Comparison of ENCODE assay signal across 8 cellular contexts in genomic region chr9:77647659-77648457, GRCh38. TPM values are rescaled to one million over a fixed set of nuclear protein-coding genes. Genes with fewer than 3 reads are reported as not detected.
A peak's percentile ranks its signal among the peaks of the same experiment; 100 is the strongest.
DNase-seq lines count a peak whose midpoint lies in the region; ATAC-seq and TF ChIP-seq lines count a peak whose summit lies in the region.

TSS of gene GNA14 (minus strand) at chr9:77648322. CDS start at chr9:77647793, 529 bp downstream.

- TF ChIP-seq CTCF in natural killer cell (IDR thresholded peaks at IDR 0.05) (no peak), lung (IDR thresholded peaks at IDR 0.05; ENCODE audit: control extremely low read depth, extremely low read depth) (no peak), upper lobe of left lung (IDR thresholded peaks at IDR 0.05) (no peak)

- H3K27ac ChIP-seq in duodenal mucosa (ENCODE audit: low read depth, low read length) (no peak within 1 kb of the TSS), lung (ENCODE audit: low read depth in 1 of 2, low read length in 1 of 2) (peak within 1 kb of the TSS in 1 of 2 donors; percentile 81), upper lobe of left lung (peak within 1 kb of the TSS; percentile 58 to 89 (median 79))

- no peak within 1 kb of the TSS for H3K27ac Mint-ChIP-seq in natural killer cell treated with Interleukin-12 subunit alpha and Interleukin-12 subunit beta and Interleukin-15 and Interleukin-18, amount 100 ng/mL, for 72 hours
- no peak within 1 kb of the TSS for H3K27ac Mint-ChIP-seq in natural killer cell

- intact Hi-C loops in natural killer cell (cut with micrococcal nuclease) = no loop called here

- H3K9me3 Mint-ChIP-seq in natural killer cell treated with Interleukin-12 subunit alpha and Interleukin-12 subunit beta and Interleukin-15 and Interleukin-18, amount 100 ng/mL, for 72 hours = no peaks in the 10 kb centered on the region
- H3K9me3 Mint-ChIP-seq in natural killer cell = no peaks in the 10 kb centered on the region

- DNase-seq in natural killer cell treated with Interleukin-12 subunit alpha and Interleukin-12 subunit beta and Interleukin-15 and Interleukin-18, amount 100 ng/mL, for 72 hours (ENCODE audit: low spot score) = no peak
- DNase-seq in natural killer cell (no peak), lung (ENCODE audit: low spot score) (peak; percentile 38), upper lobe of left lung (peak; percentile 52 to 86), HuH-7 (ENCODE audit: low spot score) (no peak), globus pallidus (ENCODE audit: low spot score) (no peak)

- H3K4me3 Mint-ChIP-seq in natural killer cell treated with Interleukin-12 subunit alpha and Interleukin-12 subunit beta and Interleukin-15 and Interleukin-18, amount 100 ng/mL, for 72 hours = peak within 1 kb of the TSS; percentile 56
- H3K4me3 Mint-ChIP-seq in natural killer cell = no peak within 1 kb of the TSS

- H3K9me3 ChIP-seq in duodenal mucosa (ENCODE audit: control insufficient read depth in 1 of 2, low read length in 2 of 2) (no peaks in the 10 kb centered on the region), lung (ENCODE audit: control insufficient read depth in 2 of 2, insufficient read depth in 1 of 2, low read length in 1 of 2) (no peaks in the 10 kb centered on the region), upper lobe of left lung (no peaks in the 10 kb centered on the region)

- peaks cover 0 to 6% of the 10 kb centered on the region in 2 donors for H3K4me1 Mint-ChIP-seq in natural killer cell treated with Interleukin-12 subunit alpha and Interleukin-12 subunit beta and Interleukin-15 and Interleukin-18, amount 100 ng/mL, for 72 hours (ENCODE audit: low read depth in 2 of 2)
- peaks cover 7 to 13% of the 10 kb centered on the region in 2 donors for H3K4me1 Mint-ChIP-seq in natural killer cell

- TF ChIP-seq POLR2A in upper lobe of left lung (IDR thresholded peaks at IDR 0.05) = no peak

- H3K4me3 ChIP-seq in duodenal mucosa (ENCODE audit: low read depth in 1 of 2, low read length in 2 of 2) = peak within 1 kb of the TSS; percentile 73 to 79
- H3K4me3 ChIP-seq in lung = peak within 1 kb of the TSS; percentile 66
- H3K4me3 ChIP-seq in upper lobe of left lung = peak within 1 kb of the TSS; percentile 19 to 70 (median 56)

- H3K27me3 ChIP-seq in duodenal mucosa (ENCODE audit: control insufficient read depth in 1 of 2, insufficient read depth in 2 of 2, low read length in 2 of 2) (peaks cover 13 to 21% of the 10 kb centered on the region in 2 donors), lung (ENCODE audit: control insufficient read depth, insufficient read depth) (no peaks in the 10 kb centered on the region), upper lobe of left lung (peaks cover 0 to 4% (median 2%) of the 10 kb centered on the region in 4 donors)

- peaks cover 28 to 31% of the 10 kb centered on the region in 2 donors for H3K27me3 Mint-ChIP-seq in natural killer cell treated with Interleukin-12 subunit alpha and Interleukin-12 subunit beta and Interleukin-15 and Interleukin-18, amount 100 ng/mL, for 72 hours
- peaks cover 40 to 42% of the 10 kb centered on the region in 2 donors for H3K27me3 Mint-ChIP-seq in natural killer cell (ENCODE audit: low read depth in 2 of 2)

- H3K4me1 ChIP-seq in duodenal mucosa (ENCODE audit: control insufficient read depth in 1 of 2, insufficient read depth in 2 of 2, low read length in 2 of 2) (peaks cover 8 to 15% of the 10 kb centered on the region in 2 donors), lung (ENCODE audit: control insufficient read depth in 2 of 2, insufficient read depth in 2 of 2, low read length in 2 of 2) (peaks cover 0 to 13% of the 10 kb centered on the region in 2 donors), upper lobe of left lung (peaks cover 13 to 23% (median 19%) of the 10 kb centered on the region in 4 donors)

- H3K9ac ChIP-seq in duodenal mucosa (ENCODE audit: low read depth in 1 of 2, low read length in 2 of 2) = peak within 1 kb of the TSS; percentile 38 to 52

- H3K36me3 Mint-ChIP-seq in natural killer cell treated with Interleukin-12 subunit alpha and Interleukin-12 subunit beta and Interleukin-15 and Interleukin-18, amount 100 ng/mL, for 72 hours = no peaks in the 10 kb centered on the region
- H3K36me3 Mint-ChIP-seq in natural killer cell = no peaks in the 10 kb centered on the region

- TF ChIP-seq EP300 in upper lobe of left lung (IDR thresholded peaks at IDR 0.05) = no peak

- H3K36me3 ChIP-seq in duodenal mucosa (ENCODE audit: control insufficient read depth in 1 of 2, insufficient read depth in 2 of 2, low read length in 2 of 2) (no peaks in the 10 kb centered on the region), lung (ENCODE audit: control insufficient read depth in 2 of 2, insufficient read depth in 2 of 2, low read length in 2 of 2) (no peaks in the 10 kb centered on the region), upper lobe of left lung (no peaks in the 10 kb centered on the region)

- ATAC-seq in natural killer cell treated with Interleukin-12 subunit alpha and Interleukin-12 subunit beta and Interleukin-15 and Interleukin-18, amount 100 ng/mL, for 72 hours = peak in 1 of 2 donors; percentile 41
- ATAC-seq in natural killer cell = no peak
- peak; percentile 68 for ATAC-seq in lung (ENCODE audit: insufficient read depth, low FRiP score)
- ATAC-seq in upper lobe of left lung (ENCODE audit: low FRiP score in 2 of 2) = peak; percentile 50 to 71
- ATAC-seq in HG03175 (IDR thresholded peaks at IDR 0.05; ENCODE audit: unreplicated experiment) = no peak

- 1 to 3% methylated on average over 68 to 69 of the region's 69 CpGs for WGBS in lung, 2 donors
- 4% methylated on average over 35 of the region's 69 CpGs; no CpG with 5 or more reads in 1 of the 2 donors for WGBS in upper lobe of left lung, 2 donors

RNA-seq across cellular contexts. Expression of gene GNA14, which starts in this region (rescaled TPM):
- under 1 TPM in 1 of 2 donors, not detected in 1; 0.45 TPM for total RNA-seq in natural killer cell treated with Interleukin-12 subunit alpha and Interleukin-12 subunit beta and Interleukin-15 and Interleukin-18, amount 100 ng/mL, for 72 hours
- 1 to 10 TPM in 1 of 3 donors, not detected in 2; 1.8 TPM for total RNA-seq in natural killer cell
- total RNA-seq in lung = 10 to 100 TPM; 12.7 to 15.1 TPM
- polyA plus RNA-seq in lung = 1 to 10 TPM; 4.1 to 9.8 TPM
- total RNA-seq in upper lobe of left lung = 10 to 100 TPM in 5 of 6 donors, 1 to 10 TPM in 1; 6.0 to 28.3 (median 14.9) TPM

Comparison
In these comparisons a context has a peak if more than half of its experiments do, and no peak if none do; other contexts are left out.
1. ATAC-seq: peak in lung (single experiment) and upper lobe of left lung (2 of 2); none in natural killer cell (0 of 3) and HG03175 (single experiment).
2. DNase-seq: peak in lung (single experiment) and upper lobe of left lung (2 of 2); none in natural killer cell treated with Interleukin-12 subunit alpha and Interleukin-12 subunit beta and Interleukin-15 and Interleukin-18, amount 100 ng/mL, for 72 hours (single experiment), natural killer cell (single experiment), HuH-7 (single experiment) and globus pallidus (single experiment).
3. Peak in every context shown above with its lines, with median percentiles within 50 percentile points of each other: H3K4me3 ChIP-seq.